In the genomic region with DNA sequence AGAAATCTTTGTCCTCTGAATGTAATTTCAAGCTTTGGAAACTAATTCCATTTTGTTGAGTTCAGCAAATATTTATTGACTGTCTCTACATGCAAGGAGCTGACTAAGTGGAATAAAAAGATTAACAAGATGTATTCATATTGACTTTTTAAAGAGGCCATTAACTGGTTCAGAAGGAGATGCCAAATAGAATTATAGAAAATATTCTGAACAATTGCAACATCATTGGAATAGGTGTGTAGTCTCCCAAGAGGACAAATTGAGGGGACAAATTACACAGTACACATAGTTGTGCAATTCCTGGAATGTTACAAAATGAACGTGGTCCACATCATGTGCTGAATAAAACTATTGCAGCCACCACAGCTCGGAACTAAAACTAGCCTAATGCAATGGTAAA, we compare ENCODE assay signal across 27 cellular contexts.
"Had no signal": no experiment of that assay in that cellular context is flagged by ENCODE, and none has a peak within 500 bp of the region (broad histone marks: within the 10 kb centered on the region; RNA-seq: fewer than 3 reads in every experiment).

No MANE protein-coding gene starts in this region.

- DNase-seq: activated CD4-positive, alpha-beta T cell treated with anti-CD3 and anti-CD28 coated beads for 4 hours; activated CD4-positive, alpha-beta T cell treated with anti-CD3 and anti-CD28 coated beads, Interleukin-2, amount 50 U/mL, for 4 hours; activated naive CD4-positive, alpha-beta T cell treated with Interleukin-2 at 50 U/mL for 16 hours; activated T-cell treated with anti-CD3 and anti-CD28 coated beads for 4 hours; activated T-cell treated with anti-CD3 and anti-CD28 coated beads, Interleukin-2, amount 50 U/mL, for 72 hours; adrenal gland; aorta; caudate nucleus; cortex of kidney; effector memory CD8-positive, alpha-beta T cell; islet precursor cell; naive B cell; nephron progenitor cell; ovary; sigmoid colon; stimulated activated CD4-positive, alpha-beta T cell treated with anti-CD3 and anti-CD28 coated beads, Interleukin-15, amount 100 ng/mL, for 24 hours; stimulated activated naive CD4-positive, alpha-beta T cell treated with Interleukin-2 at 50 U/mL for 16 hours; SW 1271; T-helper 9 cell had no signal

- H3K27me3 ChIP-seq: adrenal gland, gastroesophageal sphincter, hepatocyte, neutrophil, ovary, sigmoid colon, tibial nerve had no signal

- H2AFZ ChIP-seq: hepatocyte had no signal

- H3K4me2 ChIP-seq: hepatocyte, smooth muscle cell had no signal

- H3K27ac ChIP-seq: adrenal gland, gastroesophageal sphincter, hepatocyte, neutrophil, ovary, sigmoid colon, tibial nerve, VCaP had no signal

- H3K9me3 ChIP-seq: adrenal gland, gastroesophageal sphincter, neutrophil, ovary, sigmoid colon, tibial nerve had no signal

- H3K4me3 ChIP-seq: adrenal gland, gastroesophageal sphincter, hepatocyte, ovary, sigmoid colon, smooth muscle cell, tibial nerve had no signal

- H3K79me2 ChIP-seq: hepatocyte had no signal

- ATAC-seq: activated T-cell treated with anti-CD3 and anti-CD28 coated beads, Interleukin-2, amount 50 U/mL, for 72 hours; effector memory CD8-positive, alpha-beta T cell; gastroesophageal sphincter had no signal

- H3K4me1 ChIP-seq: adrenal gland, gastroesophageal sphincter, sigmoid colon, tibial nerve had no signal

- H3K36me3 ChIP-seq: adrenal gland, gastroesophageal sphincter, neutrophil, ovary, sigmoid colon, tibial nerve had no signal

- FAIRE-seq: TTC549, urothelium cell line had no signal
